13 cellular contexts compared by ENCODE assay signal in the genomic region with DNA sequence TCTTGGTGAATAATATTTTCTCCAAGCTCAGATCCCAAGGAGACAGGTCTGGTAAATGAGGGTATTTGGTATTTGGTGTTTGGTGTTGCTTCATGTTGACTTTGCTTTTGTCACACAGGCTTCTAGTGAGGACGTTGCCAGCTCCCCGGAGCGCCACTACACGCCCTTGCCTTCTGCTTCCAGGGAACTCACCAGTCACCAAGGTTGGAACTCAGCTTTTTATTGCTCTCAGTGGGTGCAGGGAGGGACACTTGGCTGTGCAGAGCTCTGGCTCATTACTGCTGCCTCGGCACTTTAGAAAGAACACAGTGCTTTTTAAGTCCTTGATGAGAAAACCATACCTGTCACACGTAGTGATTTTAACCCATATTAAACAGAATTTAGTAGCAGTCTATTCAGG.
A peak's percentile ranks its signal among the peaks of the same experiment; 100 is the strongest.
DNase-seq lines count a peak whose midpoint lies in the region; ATAC-seq and TF ChIP-seq lines count a peak whose summit lies in the region.
"Had no signal": no experiment of that assay in that cellular context is flagged by ENCODE, and none has a peak within 500 bp of the region (broad histone marks: within the 10 kb centered on the region; RNA-seq: fewer than 3 reads in every experiment).

No MANE protein-coding gene starts in this region.

- H3K4me3 Mint-ChIP-seq in MCF 10A (ENCODE audit: unreplicated experiment) (no peak overlapping the region), brain (no peak overlapping the region)
- H3K4me3 Mint-ChIP-seq: activated CD4-positive, alpha-beta T cell treated with anti-CD3 and anti-CD28 coated beads for 36 hours; HFFc6; type B pancreatic cell had no signal

- no peaks in the 10 kb centered on the region for H3K9me3 Mint-ChIP-seq in MCF 10A (ENCODE audit: unreplicated experiment)
- H3K9me3 Mint-ChIP-seq in brain: peaks cover 0 to 3% (median 0%) of the 10 kb centered on the region in 5 experiments
- H3K9me3 Mint-ChIP-seq: HFFc6, type B pancreatic cell had no signal

- no peaks in the 10 kb centered on the region for H3K36me3 ChIP-seq in breast epithelium

- ATAC-seq in HG02588 (IDR thresholded peaks at IDR 0.05; ENCODE audit: unreplicated experiment) (no peak), HG02885 (IDR thresholded peaks at IDR 0.05; ENCODE audit: poor library complexity, unreplicated experiment) (no peak)
- ATAC-seq: activated CD4-positive, alpha-beta T cell treated with anti-CD3 and anti-CD28 coated beads for 36 hours had no signal

- H3K27ac Mint-ChIP-seq in MCF 10A (ENCODE audit: low read depth, unreplicated experiment) (peak overlapping the region; percentile 54), brain (peak overlapping the region in 3 of 5 experiments; percentile 21 to 73 (median 49))
- H3K27ac Mint-ChIP-seq: activated CD4-positive, alpha-beta T cell treated with anti-CD3 and anti-CD28 coated beads for 36 hours; activated T-helper 2 cell treated with anti-CD3 and anti-CD28 coated beads, Interferon-gamma antibody, Interleukin-2, Interleukin-4, amounts not matched to agents 10 μg/mL and 5 μg/mL and 100 μg/mL, durations not matched to agents 14 hours and 24 hours and 36 hours; HFFc6; type B pancreatic cell had no signal

- no peak overlapping the region for H3K4me3 ChIP-seq in breast epithelium

- no TSS peak for BruUV-seq in MCF 10A (replicated peaks; lab: Mats Ljungman, UMichigan)

- TF ChIP-seq POLR2A in breast epithelium (IDR thresholded peaks at IDR 0.05): no peak

- no peaks in the 10 kb centered on the region for H3K9me3 ChIP-seq in breast epithelium

- TF ChIP-seq CTCF in MCF 10A (IDR thresholded peaks at IDR 0.05; ENCODE audit: unreplicated experiment) (no peak), breast epithelium (IDR thresholded peaks at IDR 0.05) (no peak), brain (conservative IDR thresholded peaks at IDR 0.05) (no peak)

- intact Hi-C loops in MCF 10A (cut with micrococcal nuclease) (no loop called here), breast epithelium (cut with DNase I; ENCODE audit: low total_unique reads) (no loop called here)

- no peaks in the 10 kb centered on the region for H3K27me3 ChIP-seq in breast epithelium

- H3K4me1 ChIP-seq in breast epithelium: no peaks in the 10 kb centered on the region

- H3K36me3 Mint-ChIP-seq in MCF 10A (ENCODE audit: insufficient read depth, unreplicated experiment) (no peaks in the 10 kb centered on the region), brain (no peaks in the 10 kb centered on the region)

- POLR2A ChIA-PET in MCF 10A (lab: Yijun Ruan, JAX): no interaction called here

- no peak overlapping the region for H3K27ac ChIP-seq in breast epithelium

- no peak for DNase-seq in MCF 10A (ENCODE audit: unreplicated experiment)
- DNase-seq in breast epithelium (ENCODE audit: low spot score in 2 of 2): no peak
- peak; percentile 51 for DNase-seq in medulla oblongata (ENCODE audit: extremely low spot score)
- DNase-seq in SW 1271 (lab: John Stamatoyannopoulos, UW): no peak
- no peak for DNase-seq in stimulated activated CD4-positive, alpha-beta T cell treated with anti-CD3 and anti-CD28 coated beads, Interleukin-4, amount 100 ng/mL, for 24 hours
- DNase-seq: activated CD4-positive, alpha-beta T cell treated with anti-CD3 and anti-CD28 coated beads for 36 hours; HFFc6; Kasumi-1 had no signal

- peaks cover 9% of the 10 kb centered on the region for H3K4me1 Mint-ChIP-seq in MCF 10A (ENCODE audit: insufficient read depth, unreplicated experiment)
- peaks cover 8% of the 10 kb centered on the region for H3K4me1 Mint-ChIP-seq in brain
- H3K4me1 Mint-ChIP-seq: activated CD4-positive, alpha-beta T cell treated with anti-CD3 and anti-CD28 coated beads for 36 hours had no signal

- no peaks in the 10 kb centered on the region for H3K27me3 Mint-ChIP-seq in MCF 10A (ENCODE audit: insufficient read depth, unreplicated experiment)
- peaks cover 17% of the 10 kb centered on the region for H3K27me3 Mint-ChIP-seq in brain

- CTCF ChIA-PET in MCF 10A (lab: Yijun Ruan, JAX): interaction anchor here (0.6 to 1.4 kb wide), 2 partner anchors 10 to 11 kb away, joined by 3 read pairs; no protein-coding TSS in a partner anchor
